In the genomic region with DNA sequence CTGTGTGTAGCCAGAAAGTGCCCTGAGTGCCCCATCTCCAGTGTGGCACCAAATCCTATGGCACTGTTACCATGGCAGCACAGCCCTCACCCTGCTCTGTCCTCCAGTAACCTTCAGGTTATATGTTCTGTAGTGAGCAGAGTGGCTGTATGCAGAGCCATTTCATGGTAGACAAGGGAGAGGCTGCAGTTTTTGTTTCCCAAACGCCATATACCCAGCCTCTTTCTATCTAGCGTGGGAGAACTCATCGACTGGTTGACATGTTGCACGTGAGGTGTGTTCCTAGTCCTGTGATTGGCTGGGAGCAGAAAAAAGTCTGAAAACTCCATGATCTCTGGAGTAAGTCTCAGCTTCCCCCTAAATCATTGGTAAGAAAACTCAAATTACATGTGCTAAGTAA, we compare ENCODE assay signal across 12 cellular contexts. TPM values are rescaled to one million over a fixed set of nuclear protein-coding genes. Genes with fewer than 3 reads are reported as not detected.
A peak's percentile ranks its signal among the peaks of the same experiment; 100 is the strongest.
DNase-seq lines count a peak whose midpoint lies in the region; ATAC-seq, FAIRE-seq and TF ChIP-seq lines count a peak whose summit lies in the region.
"Had no signal": no experiment of that assay in that cellular context is flagged by ENCODE, and none has a peak within 500 bp of the region (broad histone marks: within the 10 kb centered on the region; RNA-seq: fewer than 3 reads in every experiment).

No MANE protein-coding gene starts in this region.

- no peak overlapping the region for H3K9ac ChIP-seq in DND-41 (ENCODE audit: low read depth, low read length)
- H3K9ac ChIP-seq: parathyroid adenoma had no signal

- peak; percentile 77 for FAIRE-seq in GM18507 (lab: Jason Lieb, UNC)
- FAIRE-seq: kidney had no signal

- no peaks in the 10 kb centered on the region for H3K79me2 ChIP-seq in DND-41 (ENCODE audit: insufficient read depth, low read length)
- H3K79me2 ChIP-seq: parathyroid adenoma had no signal

- H3K27ac Mint-ChIP-seq in activated T-helper 1 cell treated with anti-CD3 and anti-CD28 coated beads, Interleukin-12 subunit alpha, Interleukin-12 subunit beta, Interleukin-2, Interleukin-4 antibody, amounts not matched to agents 30 ng/mL and 10 ng/mL and 1 ng/mL, durations not matched to agents 14 hours and 24 hours and 36 hours: peak overlapping the region; percentile 93

- H3K27me3 ChIP-seq in DND-41 (ENCODE audit: insufficient read depth, low read length, poor library complexity) (peaks cover 19% of the 10 kb centered on the region), mononuclear cell (ENCODE audit: insufficient read depth, low read length) (no peaks in the 10 kb centered on the region), foreskin keratinocyte (peaks cover 56% of the 10 kb centered on the region)
- H3K27me3 ChIP-seq: ascending aorta had no signal

- peaks cover 11% of the 10 kb centered on the region for H3K36me3 Mint-ChIP-seq in activated T-helper 1 cell treated with anti-CD3 and anti-CD28 coated beads, Interleukin-12 subunit alpha, Interleukin-12 subunit beta, Interleukin-2, Interleukin-4 antibody, amounts not matched to agents 30 ng/mL and 10 ng/mL and 1 ng/mL, durations not matched to agents 14 hours and 24 hours and 36 hours (ENCODE audit: low read depth)

- peak; percentile 6 for DNase-seq in DND-41
- DNase-seq in GM18507 (ENCODE audit: extremely low spot score, insufficient read length, low read depth): no peak
- no peak for DNase-seq in activated T-helper 1 cell treated with anti-CD3 and anti-CD28 coated beads, Interleukin-12 subunit alpha, Interleukin-12 subunit beta, Interleukin-2, Interleukin-4 antibody, amounts not matched to agents 30 ng/mL and 10 ng/mL and 1 ng/mL, durations not matched to agents 14 hours and 24 hours and 36 hours (ENCODE audit: low spot score)
- no peak for DNase-seq in foreskin keratinocyte
- no peak for DNase-seq in NOMO-1 treated with DMSO at 0.1 percent for 48 hours (lab: John Stamatoyannopoulos, UW; ENCODE audit: unreplicated experiment)
- DNase-seq in NCI-H345 (lab: John Stamatoyannopoulos, UW): no peak
- DNase-seq: HCEC 1CT, kidney, NCI-H146 had no signal

- peak overlapping the region; percentile 85 for H3K4me2 ChIP-seq in DND-41 (ENCODE audit: insufficient read depth, low read length)

- intact Hi-C loops in activated T-helper 1 cell treated with anti-CD3 and anti-CD28 coated beads, Interleukin-12 subunit alpha, Interleukin-12 subunit beta, Interleukin-2, Interleukin-4 antibody, amounts not matched to agents 30 ng/mL and 10 ng/mL and 1 ng/mL, durations not matched to agents 14 hours and 24 hours and 36 hours (cut with micrococcal nuclease): loop anchor here (5.0 to 10.0 kb wide), 3 partner anchors 163 to 1610 kb away; a partner anchor contains a TSS

- peaks cover 28% of the 10 kb centered on the region for H3K4me1 ChIP-seq in DND-41 (ENCODE audit: insufficient read depth, low read length)
- peaks cover 47% of the 10 kb centered on the region for H3K4me1 ChIP-seq in mononuclear cell (ENCODE audit: insufficient read depth, low read length)
- H3K4me1 ChIP-seq in foreskin keratinocyte: peaks cover 3% of the 10 kb centered on the region
- H3K4me1 ChIP-seq: parathyroid adenoma had no signal

- no peaks in the 10 kb centered on the region for H3K9me3 ChIP-seq in DND-41 (ENCODE audit: insufficient read depth, low read length, severe bottlenecking)
- no peaks in the 10 kb centered on the region for H3K9me3 ChIP-seq in mononuclear cell (ENCODE audit: low read depth, low read length)
- H3K9me3 ChIP-seq: ascending aorta had no signal

- no peak overlapping the region for H3K27ac ChIP-seq in DND-41 (ENCODE audit: low read length)
- no peak overlapping the region for H3K27ac ChIP-seq in foreskin keratinocyte
- H3K27ac ChIP-seq: ascending aorta, parathyroid adenoma had no signal

- peak overlapping the region; percentile 100 for H3K4me3 Mint-ChIP-seq in activated T-helper 1 cell treated with anti-CD3 and anti-CD28 coated beads, Interleukin-12 subunit alpha, Interleukin-12 subunit beta, Interleukin-2, Interleukin-4 antibody, amounts not matched to agents 30 ng/mL and 10 ng/mL and 1 ng/mL, durations not matched to agents 14 hours and 24 hours and 36 hours

- no peak for TF ChIP-seq CTCF in DND-41 (IDR thresholded peaks at IDR 0.05; ENCODE audit: borderline replicate concordance, extremely low read depth, low read length, poor library complexity, severe bottlenecking)
- TF ChIP-seq CTCF in foreskin keratinocyte (conservative IDR thresholded peaks at IDR 0.05): no peak

- ATAC-seq in DND-41 (ENCODE audit: insufficient read depth, low read depth): no peak
- ATAC-seq in foreskin keratinocyte: no peak

- H2AFZ ChIP-seq in DND-41 (ENCODE audit: low read depth, low read length): no peak overlapping the region
- H2AFZ ChIP-seq: parathyroid adenoma had no signal

- H3K4me1 Mint-ChIP-seq in activated T-helper 1 cell treated with anti-CD3 and anti-CD28 coated beads, Interleukin-12 subunit alpha, Interleukin-12 subunit beta, Interleukin-2, Interleukin-4 antibody, amounts not matched to agents 30 ng/mL and 10 ng/mL and 1 ng/mL, durations not matched to agents 14 hours and 24 hours and 36 hours (ENCODE audit: low read depth): peaks cover 59% of the 10 kb centered on the region

- no peaks in the 10 kb centered on the region for H4K20me1 ChIP-seq in DND-41 (ENCODE audit: insufficient read depth, low read length)

- no peaks in the 10 kb centered on the region for H3K36me3 ChIP-seq in DND-41 (ENCODE audit: insufficient read depth, low read length)
- H3K36me3 ChIP-seq: ascending aorta had no signal

- H3K27me3 Mint-ChIP-seq in activated T-helper 1 cell treated with anti-CD3 and anti-CD28 coated beads, Interleukin-12 subunit alpha, Interleukin-12 subunit beta, Interleukin-2, Interleukin-4 antibody, amounts not matched to agents 30 ng/mL and 10 ng/mL and 1 ng/mL, durations not matched to agents 14 hours and 24 hours and 36 hours (ENCODE audit: insufficient read depth): no peaks in the 10 kb centered on the region

- H3K4me3 ChIP-seq in DND-41 (ENCODE audit: low read depth in 1 of 2, low read length in 2 of 2) (peak overlapping the region in 1 of 2 experiments; percentile 62; a peak in 1 of 4 replicates), mononuclear cell (ENCODE audit: low read length) (peak overlapping the region; percentile 75)

- no peaks in the 10 kb centered on the region for H3K9me3 Mint-ChIP-seq in activated T-helper 1 cell treated with anti-CD3 and anti-CD28 coated beads, Interleukin-12 subunit alpha, Interleukin-12 subunit beta, Interleukin-2, Interleukin-4 antibody, amounts not matched to agents 30 ng/mL and 10 ng/mL and 1 ng/mL, durations not matched to agents 14 hours and 24 hours and 36 hours

RNA-seq across cellular contexts. Expression of a gene that starts 2.0 kb away (rescaled TPM):
- total RNA-seq in activated T-helper 1 cell treated with anti-CD3 and anti-CD28 coated beads, Interleukin-12 subunit alpha, Interleukin-12 subunit beta, Interleukin-2, Interleukin-4 antibody, amounts not matched to agents 30 ng/mL and 10 ng/mL and 1 ng/mL, durations not matched to agents 14 hours and 24 hours and 36 hours: 11.3 and 12.2 TPM in 2 replicates
- total RNA-seq in mononuclear cell (38.5 TPM), foreskin keratinocyte (0.03 and 0.11 TPM in 2 replicates)
- 0.02 and 0.04 TPM in 2 replicates for polyA plus RNA-seq in foreskin keratinocyte
- total RNA-seq: ascending aorta had no signal

RNA-seq across cellular contexts. Expression of a gene that starts 19.4 kb away (rescaled TPM):
- total RNA-seq in activated T-helper 1 cell treated with anti-CD3 and anti-CD28 coated beads, Interleukin-12 subunit alpha, Interleukin-12 subunit beta, Interleukin-2, Interleukin-4 antibody, amounts not matched to agents 30 ng/mL and 10 ng/mL and 1 ng/mL, durations not matched to agents 14 hours and 24 hours and 36 hours: 14.3 and 20.9 TPM in 2 replicates
- total RNA-seq in mononuclear cell (8.5 TPM), foreskin keratinocyte (10.2 and 11.3 TPM in 2 replicates)
- 2.1 and 2.9 TPM in 2 replicates for polyA plus RNA-seq in foreskin keratinocyte

Comparison
In these comparisons a context has a peak if more than half of its experiments do, and no peak if none do; other contexts are left out.
1. RNA of a gene that starts 2.0 kb away (total RNA-seq): 38.5 TPM in mononuclear cell (single experiment) and 11.3 to 12.2 TPM in activated T-helper 1 cell treated with anti-CD3 and anti-CD28 coated beads, Interleukin-12 subunit alpha, Interleukin-12 subunit beta, Interleukin-2, Interleukin-4 antibody, amounts not matched to agents 30 ng/mL and 10 ng/mL and 1 ng/mL, durations not matched to agents 14 hours and 24 hours and 36 hours; 0.03 to 0.11 TPM in foreskin keratinocyte; every median in the first group is over 10 times any median in the second.